ENCODE assay signal across 8 cellular contexts in genomic region chr14:94690896-94691657, GRCh38.
"Had no signal": no experiment of that assay in that cellular context is flagged by ENCODE, and none has a peak within 500 bp of the region (broad histone marks: within the 10 kb centered on the region; RNA-seq: fewer than 3 reads in every experiment).

No MANE protein-coding gene starts in this region.

- H3K36me3 ChIP-seq: HAP-1 had no signal

- H3K9me3 ChIP-seq: HAP-1 had no signal

- ATAC-seq: HCT116, K562 had no signal

- H3K4me1 ChIP-seq: HAP-1 had no signal

- H3K27ac ChIP-seq: GM23248 had no signal

- H2AFZ ChIP-seq: GM23248 had no signal

- DNase-seq: GOT3, H7, HFFc6, IMR-90 had no signal

- H3K4me3 ChIP-seq: GM23248, HAP-1, K562 had no signal

- H3K27ac Mint-ChIP-seq: HFFc6 had no signal

- H3K4me3 Mint-ChIP-seq: HFFc6 had no signal
